ENCODE assay signal across 12 cellular contexts in the genomic region with DNA sequence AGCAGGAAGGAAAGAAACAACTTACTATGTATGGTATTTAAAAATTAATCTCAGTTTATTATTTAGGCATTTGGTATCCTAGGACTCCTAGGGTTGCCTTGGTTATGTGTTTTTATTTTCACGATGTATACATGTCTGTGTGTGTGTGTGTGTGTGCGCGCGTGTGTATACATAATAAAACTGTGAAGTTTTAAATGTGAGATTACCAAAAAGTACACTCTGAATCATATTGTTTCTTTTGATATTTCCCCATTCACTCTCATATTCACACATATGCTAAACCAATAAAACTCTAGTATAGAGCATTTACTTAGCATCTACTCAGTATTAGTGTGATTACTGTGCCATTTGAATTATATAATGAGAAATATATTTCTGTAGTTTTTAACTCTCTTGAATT.
"Had no signal": no experiment of that assay in that cellular context is flagged by ENCODE, and none has a peak within 500 bp of the region (broad histone marks: within the 10 kb centered on the region; RNA-seq: fewer than 3 reads in every experiment).

No MANE protein-coding gene starts in this region.

- H3K27ac Mint-ChIP-seq: dendritic cell treated with granulocyte-macrophage colony-stimulating factor and Interleukin-4, amounts not matched to agents 40 ng/mL and 50 ng/mL, for 4 days; effector memory CD8-positive, alpha-beta T cell; naive thymus-derived CD8-positive, alpha-beta T cell had no signal

- ATAC-seq: effector memory CD8-positive, alpha-beta T cell; gastroesophageal sphincter; left lobe of liver; naive thymus-derived CD8-positive, alpha-beta T cell; right cardiac atrium had no signal

- DNase-seq: anterior cingulate cortex; cerebellar nuclear complex; effector memory CD8-positive, alpha-beta T cell; islet precursor cell; mucosa of descending colon; naive thymus-derived CD8-positive, alpha-beta T cell; right cardiac atrium; small intestine; upper lobe of left lung had no signal

- H3K4me3 Mint-ChIP-seq: dendritic cell treated with granulocyte-macrophage colony-stimulating factor and Interleukin-4, amounts not matched to agents 40 ng/mL and 50 ng/mL, for 4 days; effector memory CD8-positive, alpha-beta T cell; naive thymus-derived CD8-positive, alpha-beta T cell had no signal

- H3K36me3 Mint-ChIP-seq: naive thymus-derived CD8-positive, alpha-beta T cell had no signal

- H3K27me3 Mint-ChIP-seq: effector memory CD8-positive, alpha-beta T cell had no signal

- H3K9me3 Mint-ChIP-seq: effector memory CD8-positive, alpha-beta T cell; naive thymus-derived CD8-positive, alpha-beta T cell had no signal
